29 cellular contexts compared by ENCODE assay signal in genomic region chr3:52623234-52623792, GRCh38.
"Had no signal": no experiment of that assay in that cellular context is flagged by ENCODE, and none has a peak within 500 bp of the region (broad histone marks: within the 10 kb centered on the region; RNA-seq: fewer than 3 reads in every experiment).

No MANE protein-coding gene starts in this region.

- H3K27me3 Mint-ChIP-seq: activated naive CD4-positive, alpha-beta T cell treated with anti-CD3 and anti-CD28 coated beads, Interleukin-2, amount 10 ng/mL, durations not matched to agents 7 days and 5 days; naive B cell; stimulated activated memory B cell treated with anti-CD40 and anti-IgM and Interleukin-4, amounts not matched to agents 10 μg/mL and 1 μg/mL and 100 μg/mL, for 72 hours; T-helper 17 cell had no signal

- H3K9me3 Mint-ChIP-seq: activated naive CD4-positive, alpha-beta T cell treated with anti-CD3 and anti-CD28 coated beads, Interleukin-2, amount 10 ng/mL, durations not matched to agents 7 days and 5 days; naive B cell; nephron progenitor cell; stimulated activated memory B cell treated with anti-CD40 and anti-IgM and Interleukin-4, amounts not matched to agents 10 μg/mL and 1 μg/mL and 100 μg/mL, for 72 hours had no signal

- DNase-seq: activated CD4-positive, alpha-beta T cell treated with anti-CD3 and anti-CD28 coated beads for 1 hour; activated CD4-positive, alpha-beta T cell treated with anti-CD3 and anti-CD28 coated beads, Interleukin-2, amount 50 U/mL, for 1 hour; activated CD8-positive, alpha-beta memory T cell treated with anti-CD3 and anti-CD28 coated beads, Interleukin-2, amount 50 U/mL, for 48 hours; activated gamma-delta T cell; activated naive CD4-positive, alpha-beta T cell treated with anti-CD3 and anti-CD28 coated beads, Interleukin-2, amount 10 ng/mL, durations not matched to agents 7 days and 5 days; amygdala; central memory CD4-positive, alpha-beta T cell; colonic mucosa; effector CD8-positive, alpha-beta T cell; islet precursor cell; left ventricle myocardium superior; naive B cell; nephron progenitor cell; pancreas; retina; sigmoid colon; small intestine; stimulated activated CD4-positive, alpha-beta T cell treated with anti-CD3 and anti-CD28 coated beads, Interleukin-4, amount 100 ng/mL, for 24 hours; T-helper 17 cell; T1000; tibial artery; upper lobe of right lung; WERI-Rb-1 had no signal

- H3K4me1 ChIP-seq: colonic mucosa, gastroesophageal sphincter, pancreas, prostate gland, sigmoid colon, suprapubic skin, tibial artery, upper lobe of right lung had no signal

- H3K4me3 ChIP-seq: colonic mucosa, gastroesophageal sphincter, hepatocyte, pancreas, prostate gland, sigmoid colon, suprapubic skin, tibial artery, upper lobe of right lung had no signal

- H3K4me3 Mint-ChIP-seq: activated naive CD4-positive, alpha-beta T cell treated with anti-CD3 and anti-CD28 coated beads, Interleukin-2, amount 10 ng/mL, durations not matched to agents 7 days and 5 days; naive B cell; nephron progenitor cell; stimulated activated memory B cell treated with anti-CD40 and anti-IgM and Interleukin-4, amounts not matched to agents 10 μg/mL and 1 μg/mL and 100 μg/mL, for 72 hours; T-helper 17 cell had no signal

- H3K27ac Mint-ChIP-seq: activated naive CD4-positive, alpha-beta T cell treated with anti-CD3 and anti-CD28 coated beads, Interleukin-2, amount 10 ng/mL, durations not matched to agents 7 days and 5 days; nephron progenitor cell; stimulated activated memory B cell treated with anti-CD40 and anti-IgM and Interleukin-4, amounts not matched to agents 10 μg/mL and 1 μg/mL and 100 μg/mL, for 72 hours had no signal

- ATAC-seq: gastroesophageal sphincter; left ventricle myocardium superior; pancreas; SK-N-SH treated with all-trans-retinoic acid at 6 μM for 48 hours; stimulated activated memory B cell treated with anti-CD40 and anti-IgM and Interleukin-4, amounts not matched to agents 10 μg/mL and 1 μg/mL and 100 μg/mL, for 72 hours; T-helper 17 cell; upper lobe of right lung had no signal

- H3K4me1 Mint-ChIP-seq: nephron progenitor cell; stimulated activated memory B cell treated with anti-CD40 and anti-IgM and Interleukin-4, amounts not matched to agents 10 μg/mL and 1 μg/mL and 100 μg/mL, for 72 hours had no signal

- H3K9me3 ChIP-seq: colonic mucosa, gastroesophageal sphincter, pancreas, prostate gland, sigmoid colon, suprapubic skin, tibial artery, upper lobe of right lung had no signal
